In genomic region chr1:186620951-186621350, GRCh38 we compare ENCODE assay signal across 9 cellular contexts. TPM values are rescaled to one million over a fixed set of nuclear protein-coding genes. Genes with fewer than 3 reads are reported as not detected.
DNase-seq lines count a peak whose midpoint lies in the region; ATAC-seq and TF ChIP-seq lines count a peak whose summit lies in the region.
"Had no signal": no experiment of that assay in that cellular context is flagged by ENCODE, and none has a peak within 500 bp of the region (broad histone marks: within the 10 kb centered on the region; RNA-seq: fewer than 3 reads in every experiment).

No MANE protein-coding gene starts in this region.

- H3K4me2 ChIP-seq in fibroblast of lung (ENCODE audit: extremely low read depth, insufficient read depth, low read length): no peak overlapping the region

- H3K79me2 ChIP-seq in fibroblast of lung (ENCODE audit: control insufficient read depth, insufficient read depth, low read length): no peaks in the 10 kb centered on the region

- H3K27ac ChIP-seq in fibroblast of lung (ENCODE audit: insufficient read depth, low read length): no peak overlapping the region
- H3K27ac ChIP-seq: cardiac muscle cell had no signal

- no peaks in the 10 kb centered on the region for H3K36me3 ChIP-seq in fibroblast of lung (ENCODE audit: control insufficient read depth, insufficient read depth, low read length)
- H3K36me3 ChIP-seq: cardiac muscle cell had no signal

- H3K27me3 ChIP-seq in fibroblast of lung (ENCODE audit: control insufficient read depth, insufficient read depth, low read length): no peaks in the 10 kb centered on the region
- H3K27me3 ChIP-seq: cardiac muscle cell had no signal

- ATAC-seq in HG03095 (IDR thresholded peaks at IDR 0.05; ENCODE audit: unreplicated experiment): no peak
- ATAC-seq in HG03280 (IDR thresholded peaks at IDR 0.05; ENCODE audit: unreplicated experiment): no peak

- TF ChIP-seq CTCF in AG10803 (conservative IDR thresholded peaks at IDR 0.05; ENCODE audit: low read length) (no peak), fibroblast of lung (conservative IDR thresholded peaks at IDR 0.05 in 1 of 2, IDR thresholded peaks at IDR 0.05 in 1 of 2; ENCODE audit: low read depth in 1 of 2, low read length in 2 of 2) (no peak)

- no peaks in the 10 kb centered on the region for H3K4me1 ChIP-seq in fibroblast of lung (ENCODE audit: control insufficient read depth, extremely low read depth, insufficient read depth, low read length)

- H3K9ac ChIP-seq in fibroblast of lung (ENCODE audit: insufficient read depth, low read length): no peak overlapping the region

- no peak overlapping the region for H2AFZ ChIP-seq in fibroblast of lung (ENCODE audit: low read length)

- peak; percentile 99 for DNase-seq in AG10803 (ENCODE audit: low read depth)
- DNase-seq in GOT3 (lab: John Stamatoyannopoulos, UW): peak; percentile 36
- DNase-seq in RPMI8226: peak; percentile 45
- DNase-seq in fibroblast of lung (ENCODE audit: low read depth in 2 of 2): peak; percentile 57 to 98
- no peak for DNase-seq in ureter (ENCODE audit: low spot score)
- DNase-seq in medulla oblongata (ENCODE audit: extremely low spot score): no peak

- H4K20me1 ChIP-seq in fibroblast of lung (ENCODE audit: control insufficient read depth, extremely low read depth, insufficient read depth, low read length): no peaks in the 10 kb centered on the region

- no peak overlapping the region for H3K4me3 ChIP-seq in AG10803 (ENCODE audit: low read length)
- H3K4me3 ChIP-seq in fibroblast of lung (replicated peaks in 1 of 4; ENCODE audit: control extremely low read depth in 1 of 4, insufficient read depth in 1 of 4, low read depth in 3 of 4, low read length in 4 of 4): no peak overlapping the region
- H3K4me3 ChIP-seq: cardiac muscle cell had no signal

- H3K9me3 ChIP-seq in fibroblast of lung (ENCODE audit: control insufficient read depth, insufficient read depth, low read depth, low read length): no peaks in the 10 kb centered on the region

RNA-seq across cellular contexts. Expression of gene PTGS2, which starts 59.3 kb away (rescaled TPM):
- total RNA-seq in fibroblast of lung (1.3 and 3.3 TPM in 2 replicates), ureter (16.0 TPM)
- polyA plus RNA-seq in fibroblast of lung: 3.1 and 5.2 TPM in 2 replicates
- polyA plus RNA-seq in fibroblast of lung (2012): 2.1 and 2.9 TPM in 2 replicates
- 1.6 and 4.7 TPM in 2 replicates for polyA minus RNA-seq in fibroblast of lung (ENCODE audit: low replicate concordance)

Comparison
In these comparisons a context has a peak if more than half of its experiments do, and no peak if none do; other contexts are left out.
1. DNase-seq: peak in AG10803 (single experiment), GOT3 (single experiment), RPMI8226 (single experiment) and fibroblast of lung (2 of 2); none in ureter (single experiment) and medulla oblongata (single experiment).